8 cellular contexts compared by ENCODE assay signal in the genomic region with DNA sequence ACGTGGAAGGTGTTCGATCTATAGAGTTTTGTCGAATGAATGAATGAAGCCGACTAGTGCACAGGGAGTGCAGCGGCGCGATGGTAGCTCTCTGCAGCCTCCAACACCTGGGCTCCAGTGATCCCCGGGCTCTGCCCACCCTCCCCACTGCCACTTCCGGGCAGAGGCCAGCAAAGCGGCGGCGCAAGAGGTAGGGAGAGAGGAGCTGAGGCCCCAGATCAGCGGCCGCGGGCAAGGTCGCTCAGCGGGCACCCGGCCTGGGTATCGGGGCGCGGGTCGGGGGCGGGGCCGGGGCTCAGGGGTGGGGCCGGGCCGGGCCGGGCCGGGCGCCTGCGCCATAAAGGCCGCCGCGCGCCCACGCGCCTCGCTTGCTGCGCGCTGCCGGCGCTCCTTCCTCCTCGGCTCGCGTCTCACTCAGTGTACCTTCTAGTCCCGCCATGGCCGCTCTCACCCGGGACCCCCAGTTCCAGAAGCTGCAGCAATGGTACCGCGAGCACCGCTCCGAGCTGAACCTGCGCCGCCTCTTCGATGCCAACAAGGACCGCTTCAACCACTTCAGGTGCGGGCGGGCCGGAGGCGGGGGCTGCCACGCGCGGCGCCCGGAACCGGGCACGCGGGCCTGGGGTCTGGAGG. TPM values are rescaled to one million over a fixed set of nuclear protein-coding genes. Genes with fewer than 3 reads are reported as not detected.
DNase-seq lines count a peak whose midpoint lies in the region; ATAC-seq, FAIRE-seq and TF ChIP-seq lines count a peak whose summit lies in the region.

A gene (plus strand): TSS at position 367 of the 633 bp plus-strand sequence. CDS start 71 bp downstream, at position 438.

- peak within 1 kb of the TSS; percentile 100 for H3K4me3 Mint-ChIP-seq in activated CD4-positive, alpha-beta T cell treated with anti-CD3 and anti-CD28 coated beads, Interleukin-2, amount 10 ng/mL, durations not matched to agents 24 days and 14 days

- no peaks in the 10 kb centered on the region for H3K27me3 Mint-ChIP-seq in activated CD4-positive, alpha-beta T cell treated with anti-CD3 and anti-CD28 coated beads, Interleukin-2, amount 10 ng/mL, durations not matched to agents 24 days and 14 days

- H3K36me3 Mint-ChIP-seq in activated CD4-positive, alpha-beta T cell treated with anti-CD3 and anti-CD28 coated beads, Interleukin-2, amount 10 ng/mL, durations not matched to agents 24 days and 14 days (ENCODE audit: low read depth): peaks cover 43% of the 10 kb centered on the region

- H3K27ac ChIP-seq in A549: peak within 1 kb of the TSS; percentile 93 to 97
- H3K27ac ChIP-seq in coronary artery: peak within 1 kb of the TSS; percentile 53 to 72

- H3K4me1 Mint-ChIP-seq in activated CD4-positive, alpha-beta T cell treated with anti-CD3 and anti-CD28 coated beads, Interleukin-2, amount 10 ng/mL, durations not matched to agents 24 days and 14 days: peaks cover 57% of the 10 kb centered on the region

- intact Hi-C loops in activated CD4-positive, alpha-beta T cell treated with anti-CD3 and anti-CD28 coated beads, Interleukin-2, amount 10 ng/mL, durations not matched to agents 24 days and 14 days (cut with micrococcal nuclease): loop anchor here (2.0 kb wide), 1 partner anchor 64 kb away; a partner anchor contains a TSS

- peak; percentile 100 for TF ChIP-seq POLR2A in A549 (IDR thresholded peaks at IDR 0.05; ENCODE audit: low read length)

- peak within 1 kb of the TSS; percentile 96 for H3K27ac Mint-ChIP-seq in activated CD4-positive, alpha-beta T cell treated with anti-CD3 and anti-CD28 coated beads, Interleukin-2, amount 10 ng/mL, durations not matched to agents 24 days and 14 days

- WGBS in A549 (ENCODE audit: missing lambda C conversion rate): 2% methylated on average over 53 of the region's 67 CpGs

- H3K9me3 Mint-ChIP-seq in activated CD4-positive, alpha-beta T cell treated with anti-CD3 and anti-CD28 coated beads, Interleukin-2, amount 10 ng/mL, durations not matched to agents 24 days and 14 days: no peaks in the 10 kb centered on the region

- peak; percentile 71 to 80 for DNase-seq in A549 (ENCODE audit: low read depth in 1 of 2, low spot score in 1 of 2)
- DNase-seq in NCI-H524 treated with DMSO at 0.1 percent for 48 hours (lab: John Stamatoyannopoulos, UW): peak; percentile 46
- peak; percentile 91 for DNase-seq in activated CD4-positive, alpha-beta T cell treated with anti-CD3 and anti-CD28 coated beads, Interleukin-2, amount 10 ng/mL, durations not matched to agents 24 days and 14 days
- DNase-seq in coronary artery (ENCODE audit: low spot score): no peak
- DNase-seq in left lobe of liver (ENCODE audit: low spot score): peak; percentile 78
- peak; percentile 66 for DNase-seq in stimulated activated CD4-positive, alpha-beta T cell treated with anti-CD3 and anti-CD28 coated beads, Interleukin-1b, Interleukin-23, amount 100 ng/mL, for 48 hours

- POLR2A ChIA-PET in A549 (lab: Yijun Ruan, JAX): interaction anchor here (0.5 to 2.0 kb wide), 7 partner anchors 9 to 63 kb away, joined by 3 to 8 read pairs (median 4); a partner anchor contains a TSS

- FAIRE-seq in A549 (lab: Jason Lieb, UNC): no peak

- H3K4me2 ChIP-seq in A549: peak within 1 kb of the TSS; percentile 100

- H3K4me3 ChIP-seq in A549: peak within 1 kb of the TSS; percentile 95
- H3K4me3 ChIP-seq in coronary artery: peak within 1 kb of the TSS; percentile 84

- peaks cover 29% of the 10 kb centered on the region for H3K4me1 ChIP-seq in A549

- no peak for TF ChIP-seq EP300 in A549 (IDR thresholded peaks at IDR 0.05)

- TF ChIP-seq RAD21 in A549 (conservative IDR thresholded peaks at IDR 0.05 in 1 of 2, IDR thresholded peaks at IDR 0.05 in 1 of 2): no peak

- no peaks in the 10 kb centered on the region for H3K9me3 ChIP-seq in A549

- CTCF ChIA-PET in A549 (lab: Yijun Ruan, JAX): interaction anchor here (0.6 to 1.3 kb wide), 6 partner anchors 16 to 504 kb away, joined by 3 to 5 read pairs (median 4); no protein-coding TSS in a partner anchor

- peak; percentile 84 to 88 for ATAC-seq in A549
- peak; percentile 73 for ATAC-seq in GM18907 (IDR thresholded peaks at IDR 0.05; ENCODE audit: unreplicated experiment)
- ATAC-seq in HG03139 (IDR thresholded peaks at IDR 0.05; ENCODE audit: unreplicated experiment): peak; percentile 45
- peak; percentile 86 for ATAC-seq in left lobe of liver

- TF ChIP-seq CTCF in A549 (IDR thresholded peaks at IDR 0.05) (no peak), coronary artery (IDR thresholded peaks at IDR 0.05) (no peak)

TF ChIP-seq in A549, 52 proteins besides CTCF, POLR2A, EP300 and RAD21 (continues in another document):
- TF ChIP-seq FOSB (CRISPR knock-in tag; IDR thresholded peaks at IDR 0.05) (no peak), ZC3H11A (IDR thresholded peaks at IDR 0.05) (no peak), SMC3 (IDR thresholded peaks at IDR 0.05) (no peak), FOXS1 (CRISPR knock-in tag; IDR thresholded peaks at IDR 0.05) (no peak), SREBF2 (IDR thresholded peaks at IDR 0.05) (no peak), MYC (IDR thresholded peaks at IDR 0.05; ENCODE audit: borderline replicate concordance, low read length) (peak; percentile 78; the same call in 1 of the 2 replicates), HOXB13 (CRISPR knock-in tag; IDR thresholded peaks at IDR 0.05; ENCODE audit: low read depth) (no peak), NR3C1 (IDR thresholded peaks at IDR 0.05) (no peak), ESRRA (IDR thresholded peaks at IDR 0.05; ENCODE audit: borderline replicate concordance, low read length) (no peak; the same call in 1 of the 2 replicates), CEBPB (IDR thresholded peaks at IDR 0.05) (no peak), RCOR1 (IDR thresholded peaks at IDR 0.05; ENCODE audit: low read depth, low read length) (no peak), HOXA7 (CRISPR knock-in tag; IDR thresholded peaks at IDR 0.05) (no peak), RFX5 (IDR thresholded peaks at IDR 0.05) (no peak), CHD2 (IDR thresholded peaks at IDR 0.05; ENCODE audit: low read length, partially characterized antibody) (no peak), HOXB5 (CRISPR knock-in tag; IDR thresholded peaks at IDR 0.05) (no peak), ZFP36 (IDR thresholded peaks at IDR 0.05; ENCODE audit: borderline replicate concordance, partially characterized antibody) (no peak), KDM5A (IDR thresholded peaks at IDR 0.05) (no peak), MAZ (IDR thresholded peaks at IDR 0.05; ENCODE audit: borderline replicate concordance, low read depth, low read length) (no peak), HEYL (CRISPR knock-in tag; IDR thresholded peaks at IDR 0.05) (no peak), RNF2 (IDR thresholded peaks at IDR 0.05; ENCODE audit: borderline replicate concordance, low read depth) (0 out of 2 replicates have a peak, but pooled peaks have one; percentile 40)
- TF ChIP-seq, protein P1, sequence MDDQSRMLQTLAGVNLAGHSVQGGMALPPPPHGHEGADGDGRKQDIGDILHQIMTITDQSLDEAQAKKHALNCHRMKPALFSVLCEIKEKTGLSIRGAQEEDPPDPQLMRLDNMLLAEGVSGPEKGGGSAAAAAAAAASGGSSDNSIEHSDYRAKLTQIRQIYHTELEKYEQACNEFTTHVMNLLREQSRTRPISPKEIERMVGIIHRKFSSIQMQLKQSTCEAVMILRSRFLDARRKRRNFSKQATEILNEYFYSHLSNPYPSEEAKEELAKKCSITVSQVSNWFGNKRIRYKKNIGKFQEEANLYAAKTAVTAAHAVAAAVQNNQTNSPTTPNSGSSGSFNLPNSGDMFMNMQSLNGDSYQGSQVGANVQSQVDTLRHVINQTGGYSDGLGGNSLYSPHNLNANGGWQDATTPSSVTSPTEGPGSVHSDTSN (IDR thresholded peaks at IDR 0.05): peak; percentile 56; the same call in 1 of the 2 replicates
- TF ChIP-seq, protein P2, sequence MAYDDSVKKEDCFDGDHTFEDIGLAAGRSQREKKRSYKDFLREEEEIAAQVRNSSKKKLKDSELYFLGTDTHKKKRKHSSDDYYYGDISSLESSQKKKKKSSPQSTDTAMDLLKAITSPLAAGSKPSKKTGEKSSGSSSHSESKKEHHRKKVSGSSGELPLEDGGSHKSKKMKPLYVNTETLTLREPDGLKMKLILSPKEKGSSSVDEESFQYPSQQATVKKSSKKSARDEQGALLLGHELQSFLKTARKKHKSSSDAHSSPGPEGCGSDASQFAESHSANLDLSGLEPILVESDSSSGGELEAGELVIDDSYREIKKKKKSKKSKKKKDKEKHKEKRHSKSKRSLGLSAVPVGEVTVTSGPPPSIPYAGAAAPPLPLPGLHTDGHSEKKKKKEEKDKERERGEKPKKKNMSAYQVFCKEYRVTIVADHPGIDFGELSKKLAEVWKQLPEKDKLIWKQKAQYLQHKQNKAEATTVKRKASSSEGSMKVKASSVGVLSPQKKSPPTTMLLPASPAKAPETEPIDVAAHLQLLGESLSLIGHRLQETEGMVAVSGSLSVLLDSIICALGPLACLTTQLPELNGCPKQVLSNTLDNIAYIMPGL (CRISPR knock-in tag; IDR thresholded peaks at IDR 0.05; ENCODE audit: borderline replicate concordance): no peak
- TF ChIP-seq, protein P3, sequence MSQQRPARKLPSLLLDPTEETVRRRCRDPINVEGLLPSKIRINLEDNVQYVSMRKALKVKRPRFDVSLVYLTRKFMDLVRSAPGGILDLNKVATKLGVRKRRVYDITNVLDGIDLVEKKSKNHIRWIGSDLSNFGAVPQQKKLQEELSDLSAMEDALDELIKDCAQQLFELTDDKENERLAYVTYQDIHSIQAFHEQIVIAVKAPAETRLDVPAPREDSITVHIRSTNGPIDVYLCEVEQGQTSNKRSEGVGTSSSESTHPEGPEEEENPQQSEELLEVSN (IDR thresholded peaks at IDR 0.05; ENCODE audit: borderline replicate concordance, low read depth): no peak

RNA-seq across cellular contexts. Expression of the gene that starts here (rescaled TPM):
- 443 and 565 TPM in 2 replicates for polyA plus RNA-seq in A549 (2011; rRNA removed)
- polyA plus RNA-seq in A549 (2012; cell fraction: cytosol; rRNA removed): 630 and 674 TPM in 2 replicates
- polyA plus RNA-seq in A549 (2012; cell fraction: nucleus; rRNA removed): 958 and 1,031 TPM in 2 replicates
- polyA plus RNA-seq in A549 (2017; fragmentation: RNase III; extraction: RNeasy Plus Mini Kit Qiagen cat#74134 plus additional on column Dnase treatment): 548 to 579 TPM (median 555 TPM) in 3 replicates
- polyA minus RNA-seq in A549 (2011; rRNA and poly(A)+ RNA removed): 992 and 1,185 TPM in 2 replicates
- total RNA-seq in activated CD4-positive, alpha-beta T cell treated with anti-CD3 and anti-CD28 coated beads, Interleukin-2, amount 10 ng/mL, durations not matched to agents 24 days and 14 days: 592 and 598 TPM in 2 replicates
- 194 TPM for total RNA-seq in left lobe of liver
